In genomic region chr7:76359111-76359986, GRCh38 we compare ENCODE assay signal across 8 cellular contexts. TPM values are rescaled to one million over a fixed set of nuclear protein-coding genes. Genes with fewer than 3 reads are reported as not detected.
A peak's percentile ranks its signal among the peaks of the same experiment; 100 is the strongest.
DNase-seq lines count a peak whose midpoint lies in the region; ATAC-seq, FAIRE-seq and TF ChIP-seq lines count a peak whose summit lies in the region.

No MANE protein-coding gene starts in this region.

- peak; percentile 43 for TF ChIP-seq POLR2A in GM19193 (IDR thresholded peaks at IDR 0.05; ENCODE audit: extremely low read depth, insufficient read depth, insufficient read length)

- peak; percentile 55 for TF ChIP-seq CTCF in kidney (IDR thresholded peaks at IDR 0.05; ENCODE audit: borderline replicate concordance, extremely low read depth, insufficient read depth)

- H3K4me1 ChIP-seq in kidney (ENCODE audit: control insufficient read depth in 1 of 2, insufficient read depth in 1 of 2, low read depth in 1 of 2, low read length in 2 of 2), result peaks cover 12 to 14% of the 10 kb centered on the region in 2 donors

- peak overlapping the region; percentile 56 to 68 for H3K4me3 ChIP-seq in kidney (ENCODE audit: low read length in 2 of 2)

- ATAC-seq in HG03432 (IDR thresholded peaks at IDR 0.05; ENCODE audit: unreplicated experiment), result peak; percentile 90

- H3K9me3 ChIP-seq in kidney (ENCODE audit: control insufficient read depth in 1 of 2, low read length in 2 of 2), result no peaks in the 10 kb centered on the region

- H3K36me3 ChIP-seq in kidney (ENCODE audit: control insufficient read depth in 1 of 2, insufficient read depth in 2 of 2, low read length in 2 of 2), result peaks cover 0 to 8% of the 10 kb centered on the region in 2 donors

- intact Hi-C loops in kidney (cut with DNase I), result no loop called here

- peak; percentile 99 for DNase-seq in Ammon's horn (ENCODE audit: low spot score)
- peak; percentile 87 for DNase-seq in NCI-H446 treated with DMSO at 0.1 percent for 48 hours (lab: John Stamatoyannopoulos, UW)
- peak; percentile 89 for DNase-seq in activated CD4-positive, CD25-positive, alpha-beta regulatory T cell treated with anti-CD3 and anti-CD28 coated beads, Interleukin-2, amount 50 U/mL, for 72 hours
- DNase-seq in cerebellar nuclear complex (lab: John Stamatoyannopoulos, UW), result peak; percentile 88 to 93
- DNase-seq in kidney, result peak; percentile 100
- DNase-seq in stimulated activated CD4-positive, alpha-beta T cell treated with anti-CD3 and anti-CD28 coated beads, Interleukin-15, amount 100 ng/mL, for 1 hour (ENCODE audit: low read depth in 1 of 2, low spot score in 1 of 2), result peak; percentile 84

- peak overlapping the region; percentile 66 to 89 for H3K9ac ChIP-seq in kidney (ENCODE audit: low read length in 2 of 2)

- FAIRE-seq in kidney (lab: Jason Lieb, UNC), result no peak

- H3K27ac ChIP-seq in kidney (ENCODE audit: low read depth in 2 of 2, low read length in 2 of 2), result peak overlapping the region; percentile 100

RNA-seq across cellular contexts. Expression of gene YWHAG, which starts 0.6 kb away (rescaled TPM):
- 94.2 TPM for total RNA-seq in kidney
- polyA plus RNA-seq in kidney (ENCODE audit: insufficient read depth, low read depth, low replicate concordance), result 45.4 TPM

RNA-seq across cellular contexts. Expression of gene SSC4D, which starts 50.1 kb away (rescaled TPM):
- total RNA-seq in kidney, result 2.1 TPM
- 12.9 TPM for polyA plus RNA-seq in kidney (ENCODE audit: insufficient read depth, low read depth, low replicate concordance)

RNA-seq across cellular contexts. Expression of gene HSPB1, which starts 56.9 kb away (rescaled TPM):
- total RNA-seq in kidney, result 1,012 TPM
- polyA plus RNA-seq in kidney (ENCODE audit: insufficient read depth, low read depth, low replicate concordance), result 1,561 TPM

Comparison
In these comparisons a context has a peak if more than half of its experiments do, and no peak if none do; other contexts are left out.
1. Peak in every context shown above with its lines: DNase-seq, ATAC-seq, H3K4me3 ChIP-seq and H3K27ac ChIP-seq.